ENCODE assay signal across 31 cellular contexts in the genomic region with DNA sequence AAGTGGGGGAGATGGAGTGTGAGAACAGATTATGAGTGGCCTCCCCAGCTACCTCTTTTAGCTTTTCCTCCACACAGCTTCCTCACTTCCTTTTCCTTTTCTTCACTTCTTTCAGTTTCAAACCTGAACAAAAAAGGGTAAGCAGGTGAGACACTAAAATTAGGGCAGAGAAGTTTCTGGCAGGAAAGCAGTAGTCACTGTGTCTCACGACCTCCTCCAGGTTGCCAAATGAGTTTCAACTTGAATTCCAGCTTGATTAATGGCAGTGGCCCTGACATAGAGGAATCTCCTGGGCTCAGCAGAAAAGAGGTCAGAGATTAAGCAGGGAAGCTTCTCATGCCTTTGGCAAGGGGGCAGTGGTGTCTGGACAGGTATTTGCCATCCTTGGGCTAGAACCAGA.
"Had no signal": no experiment of that assay in that cellular context is flagged by ENCODE, and none has a peak within 500 bp of the region (broad histone marks: within the 10 kb centered on the region; RNA-seq: fewer than 3 reads in every experiment).

No MANE protein-coding gene starts in this region.

- H3K36me3 Mint-ChIP-seq: activated CD8-positive, alpha-beta memory T cell treated with anti-CD3 and anti-CD28 coated beads, Interleukin-2, amount 10 ng/mL, durations not matched to agents 7 days and 5 days; activated naive CD8-positive, alpha-beta T cell treated with anti-CD3 and anti-CD28 coated beads for 36 hours had no signal

- H3K4me3 Mint-ChIP-seq: activated CD4-positive, alpha-beta memory T cell treated with anti-CD3 and anti-CD28 coated beads for 36 hours; activated CD4-positive, alpha-beta T cell treated with anti-CD3 and anti-CD28 coated beads for 36 hours; activated CD4-positive, alpha-beta T cell treated with anti-CD3 and anti-CD28 coated beads, Interleukin-2, amount 10 ng/mL, durations not matched to agents 24 days and 14 days; activated CD8-positive, alpha-beta memory T cell treated with anti-CD3 and anti-CD28 coated beads, Interleukin-2, amount 10 ng/mL, durations not matched to agents 7 days and 5 days; activated CD8-positive, alpha-beta T cell treated with anti-CD3 and anti-CD28 coated beads, Interleukin-2, amount 10 ng/mL, durations not matched to agents 7 days and 5 days; activated naive CD4-positive, alpha-beta T cell treated with anti-CD3 and anti-CD28 coated beads for 36 hours; activated naive CD4-positive, alpha-beta T cell treated with anti-CD3 and anti-CD28 coated beads, Interleukin-2, amount 50 U/mL, for 24 hours; activated naive CD8-positive, alpha-beta T cell treated with anti-CD3 and anti-CD28 coated beads for 36 hours; activated naive CD8-positive, alpha-beta T cell treated with anti-CD3 and anti-CD28 coated beads, Interleukin-2, amount 50 U/mL, for 24 hours; activated T-helper 1 cell treated with anti-CD3 and anti-CD28 coated beads, Interleukin-12 subunit alpha, Interleukin-12 subunit beta, Interleukin-2, Interleukin-4 antibody, amounts not matched to agents 30 ng/mL and 10 ng/mL and 1 ng/mL, durations not matched to agents 14 hours and 24 hours and 36 hours; effector memory CD8-positive, alpha-beta T cell had no signal

- H3K27me3 Mint-ChIP-seq: activated CD4-positive, alpha-beta memory T cell treated with anti-CD3 and anti-CD28 coated beads for 36 hours; activated CD4-positive, alpha-beta T cell treated with anti-CD3 and anti-CD28 coated beads, Interleukin-2, amount 10 ng/mL, durations not matched to agents 24 days and 14 days; activated CD8-positive, alpha-beta memory T cell treated with anti-CD3 and anti-CD28 coated beads, Interleukin-2, amount 10 ng/mL, durations not matched to agents 7 days and 5 days; activated naive CD4-positive, alpha-beta T cell treated with anti-CD3 and anti-CD28 coated beads, Interleukin-2, amount 50 U/mL, for 24 hours; activated naive CD8-positive, alpha-beta T cell treated with anti-CD3 and anti-CD28 coated beads for 36 hours; activated naive CD8-positive, alpha-beta T cell treated with anti-CD3 and anti-CD28 coated beads, Interleukin-2, amount 50 U/mL, for 24 hours had no signal

- H3K4me1 Mint-ChIP-seq: activated CD4-positive, alpha-beta T cell treated with anti-CD3 and anti-CD28 coated beads for 36 hours; activated CD4-positive, alpha-beta T cell treated with anti-CD3 and anti-CD28 coated beads, Interleukin-2, amount 10 ng/mL, durations not matched to agents 24 days and 14 days; activated CD8-positive, alpha-beta memory T cell treated with anti-CD3 and anti-CD28 coated beads, Interleukin-2, amount 10 ng/mL, durations not matched to agents 7 days and 5 days; activated naive CD4-positive, alpha-beta T cell treated with anti-CD3 and anti-CD28 coated beads, Interleukin-2, amount 50 U/mL, for 24 hours; activated naive CD8-positive, alpha-beta T cell treated with anti-CD3 and anti-CD28 coated beads for 36 hours; activated naive CD8-positive, alpha-beta T cell treated with anti-CD3 and anti-CD28 coated beads, Interleukin-2, amount 50 U/mL, for 24 hours had no signal

- H3K4me1 ChIP-seq: adrenal gland, body of pancreas, esophagus muscularis mucosa, gastroesophageal sphincter, heart right ventricle had no signal

- H3K27ac Mint-ChIP-seq: activated CD4-positive, alpha-beta memory T cell treated with anti-CD3 and anti-CD28 coated beads for 36 hours; activated CD4-positive, alpha-beta T cell treated with anti-CD3 and anti-CD28 coated beads for 36 hours; activated CD4-positive, alpha-beta T cell treated with anti-CD3 and anti-CD28 coated beads, Interleukin-2, amount 10 ng/mL, durations not matched to agents 24 days and 14 days; activated CD8-positive, alpha-beta memory T cell treated with anti-CD3 and anti-CD28 coated beads, Interleukin-2, amount 10 ng/mL, durations not matched to agents 7 days and 5 days; activated CD8-positive, alpha-beta T cell treated with anti-CD3 and anti-CD28 coated beads, Interleukin-2, amount 10 ng/mL, durations not matched to agents 7 days and 5 days; activated naive CD4-positive, alpha-beta T cell treated with anti-CD3 and anti-CD28 coated beads for 36 hours; activated naive CD4-positive, alpha-beta T cell treated with anti-CD3 and anti-CD28 coated beads, Interleukin-2, amount 50 U/mL, for 24 hours; activated naive CD8-positive, alpha-beta T cell treated with anti-CD3 and anti-CD28 coated beads for 36 hours; activated naive CD8-positive, alpha-beta T cell treated with anti-CD3 and anti-CD28 coated beads, Interleukin-2, amount 50 U/mL, for 24 hours; activated T-helper 1 cell treated with anti-CD3 and anti-CD28 coated beads, Interleukin-12 subunit alpha, Interleukin-12 subunit beta, Interleukin-2, Interleukin-4 antibody, amounts not matched to agents 30 ng/mL and 10 ng/mL and 1 ng/mL, durations not matched to agents 14 hours and 24 hours and 36 hours; activated T-helper 2 cell treated with anti-CD3 and anti-CD28 coated beads, Interferon-gamma antibody, Interleukin-2, Interleukin-4, amounts not matched to agents 10 μg/mL and 5 μg/mL and 100 μg/mL, durations not matched to agents 14 hours and 24 hours and 36 hours; effector memory CD8-positive, alpha-beta T cell had no signal

- H3K27ac ChIP-seq: adrenal gland, body of pancreas, esophagus muscularis mucosa, gastroesophageal sphincter, heart right ventricle had no signal

- DNase-seq: activated CD4-positive, alpha-beta memory T cell treated with anti-CD3 and anti-CD28 coated beads for 36 hours; activated CD4-positive, alpha-beta T cell treated with anti-CD3 and anti-CD28 coated beads for 36 hours; activated CD4-positive, alpha-beta T cell treated with anti-CD3 and anti-CD28 coated beads, Interleukin-2, amount 10 ng/mL, durations not matched to agents 24 days and 14 days; activated CD4-positive, CD25-positive, alpha-beta regulatory T cell; activated CD4-positive, CD25-positive, alpha-beta regulatory T cell treated with anti-CD3 and anti-CD28 coated beads, Interleukin-2, amount 50 U/mL, for 72 hours; activated CD8-positive, alpha-beta memory T cell treated with anti-CD3 and anti-CD28 coated beads, Interleukin-2, amount 10 ng/mL, durations not matched to agents 7 days and 5 days; activated CD8-positive, alpha-beta memory T cell treated with anti-CD3 and anti-CD28 coated beads, Interleukin-2, amount 50 U/mL, for 4 hours; activated CD8-positive, alpha-beta T cell treated with anti-CD3 and anti-CD28 coated beads, Interleukin-2, amount 10 ng/mL, durations not matched to agents 7 days and 5 days; activated effector memory CD4-positive, alpha-beta T cell treated with anti-CD3 and anti-CD28 coated beads, Interleukin-2, amount 50 U/mL, for 16 hours; activated naive CD4-positive, alpha-beta T cell treated with anti-CD3 and anti-CD28 coated beads for 36 hours; activated naive CD8-positive, alpha-beta T cell treated with anti-CD3 and anti-CD28 coated beads for 36 hours; activated naive CD8-positive, alpha-beta T cell treated with anti-CD3 and anti-CD28 coated beads, Interleukin-2, amount 50 U/mL, for 24 hours; activated T-cell treated with anti-CD3 and anti-CD28 coated beads, Interleukin-2, amount 50 U/mL, for 1 hour; activated T-cell treated with anti-CD3 and anti-CD28 coated beads, Interleukin-2, amount 50 U/mL, for 48 hours; adrenal gland; amygdala; aorta; body of pancreas; caudate nucleus; cortex of kidney; dermis blood vessel endothelial cell; effector CD4-positive, alpha-beta T cell; effector memory CD8-positive, alpha-beta T cell; foreskin melanocyte; heart right ventricle; T-helper 2 cell had no signal

- ATAC-seq: activated CD4-positive, alpha-beta T cell treated with anti-CD3 and anti-CD28 coated beads for 36 hours; activated CD8-positive, alpha-beta memory T cell treated with anti-CD3 and anti-CD28 coated beads, Interleukin-2, amount 10 ng/mL, durations not matched to agents 7 days and 5 days; activated CD8-positive, alpha-beta T cell treated with anti-CD3 and anti-CD28 coated beads, Interleukin-2, amount 10 ng/mL, durations not matched to agents 7 days and 5 days; activated naive CD8-positive, alpha-beta T cell treated with anti-CD3 and anti-CD28 coated beads, Interleukin-2, amount 50 U/mL, for 24 hours; body of pancreas; effector memory CD8-positive, alpha-beta T cell; gastroesophageal sphincter; heart right ventricle had no signal

- H3K27me3 ChIP-seq: adrenal gland, body of pancreas, esophagus muscularis mucosa, gastroesophageal sphincter, heart right ventricle had no signal

- H3K36me3 ChIP-seq: adrenal gland, esophagus muscularis mucosa, gastroesophageal sphincter, heart right ventricle had no signal

- H3K4me3 ChIP-seq: adrenal gland, body of pancreas, esophagus muscularis mucosa, gastroesophageal sphincter, heart right ventricle had no signal
